ENCODE assay signal across 7 cellular contexts in the genomic region with DNA sequence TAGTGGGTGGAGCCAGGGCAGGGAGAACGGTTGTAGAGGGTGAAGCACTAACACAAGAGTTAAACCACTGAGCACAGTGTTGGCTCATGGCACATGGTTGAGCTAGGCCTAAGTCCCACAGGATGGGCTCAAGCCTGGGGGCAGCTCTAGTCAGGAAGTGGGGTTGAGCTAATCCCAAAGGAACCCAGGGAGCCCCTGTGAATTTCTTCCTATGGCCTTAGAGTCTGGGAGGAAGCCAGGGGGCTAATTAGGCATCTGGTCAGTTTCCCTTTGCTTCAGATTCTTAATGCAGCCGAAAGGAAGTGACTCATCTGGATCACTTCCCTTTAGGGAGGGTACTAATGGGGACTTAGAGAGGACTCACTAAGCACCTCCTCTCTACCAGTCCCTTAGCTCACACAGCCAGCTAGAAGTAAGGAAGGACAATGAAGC. TPM values are rescaled to one million over a fixed set of nuclear protein-coding genes. Genes with fewer than 3 reads are reported as not detected.
DNase-seq lines count a peak whose midpoint lies in the region; ATAC-seq, FAIRE-seq and TF ChIP-seq lines count a peak whose summit lies in the region.

No MANE protein-coding gene starts in this region.

- ATAC-seq in GM21619 (IDR thresholded peaks at IDR 0.05; ENCODE audit: unreplicated experiment) = peak; percentile 90
- ATAC-seq in aorta (ENCODE audit: low FRiP score) = peak; percentile 89
- ATAC-seq in CD8-positive, alpha-beta T cell = no peak

- TF ChIP-seq POLR2A in adrenal gland (IDR thresholded peaks at IDR 0.05) = peak in 1 of 2 donors; percentile 16

- 0 to 37% (median 30%) methylated on average over 1 to 2 of the region's 2 CpGs for WGBS in adrenal gland, 4 donors
- WGBS in aorta, 2 donors = 0 to 9% methylated on average over 2 of the region's 2 CpGs

- H3K4me3 Mint-ChIP-seq in CD8-positive, alpha-beta T cell = no peak overlapping the region

- H3K4me1 Mint-ChIP-seq in CD8-positive, alpha-beta T cell (ENCODE audit: low read depth) = peaks cover 17% of the 10 kb centered on the region

- H3K27me3 ChIP-seq in adrenal gland (no peaks in the 10 kb centered on the region), aorta (ENCODE audit: control insufficient read depth in 1 of 2, insufficient read depth in 2 of 2, low read length in 1 of 2) (no peaks in the 10 kb centered on the region)
- H3K27me3 ChIP-seq in CD8-positive, alpha-beta T cell (ENCODE audit: insufficient read depth, low read length) = no peaks in the 10 kb centered on the region

- H3K4me1 ChIP-seq in adrenal gland (replicated peaks in 1 of 2) (peaks cover 8 to 21% of the 10 kb centered on the region in 2 donors), kidney (ENCODE audit: control insufficient read depth in 1 of 2, insufficient read depth in 1 of 2, low read depth in 1 of 2, low read length in 2 of 2) (peaks cover 0 to 7% of the 10 kb centered on the region in 2 donors), aorta (ENCODE audit: control insufficient read depth in 1 of 2, insufficient read depth in 2 of 2, low read length in 2 of 2) (no peaks in the 10 kb centered on the region)
- H3K4me1 ChIP-seq in CD8-positive, alpha-beta T cell (ENCODE audit: insufficient read depth, low read length) = peaks cover 6% of the 10 kb centered on the region

- H3K27ac ChIP-seq in adrenal gland (peak overlapping the region in 3 of 5 donors; percentile 22 to 82 (median 68)), kidney (ENCODE audit: low read depth in 2 of 2, low read length in 2 of 2) (peak overlapping the region; percentile 13 to 50), aorta (ENCODE audit: low read depth in 1 of 2, low read length in 2 of 2) (no peak overlapping the region)
- H3K27ac ChIP-seq in CD8-positive, alpha-beta T cell (ENCODE audit: low read depth, low read length) = no peak overlapping the region

- no peaks in the 10 kb centered on the region for H3K27me3 Mint-ChIP-seq in CD8-positive, alpha-beta T cell (ENCODE audit: low read depth)

- H3K4me3 ChIP-seq in adrenal gland = no peak overlapping the region
- no peak overlapping the region for H3K4me3 ChIP-seq in kidney (ENCODE audit: low read length in 2 of 2)
- H3K4me3 ChIP-seq in aorta (ENCODE audit: low read length in 2 of 2) = no peak overlapping the region
- no peak overlapping the region for H3K4me3 ChIP-seq in CD8-positive, alpha-beta T cell (ENCODE audit: low read depth, low read length)

- FAIRE-seq in kidney (lab: Jason Lieb, UNC) = no peak

- intact Hi-C loops in adrenal gland (cut with DNase I) (loop anchor here (2.0 kb wide), 1 partner anchor 89 kb away; no protein-coding TSS in a partner anchor), kidney (cut with DNase I) (loop anchor here (5.0 kb wide), 1 partner anchor 93 kb away; no protein-coding TSS in a partner anchor), aorta (cut with DNase I) (loop anchor here (2.0 to 5.0 kb wide), 3 partner anchors 35 to 108 kb away; a partner anchor contains a TSS)
- intact Hi-C loops in CD8-positive, alpha-beta T cell (cut with DNase I, micrococcal nuclease) = loop anchor here (1.0 to 5.0 kb wide), 5 partner anchors 38 to 729 kb away; a partner anchor contains a TSS

- H3K9me3 Mint-ChIP-seq in CD8-positive, alpha-beta T cell = no peaks in the 10 kb centered on the region

- no peaks in the 10 kb centered on the region for H3K36me3 Mint-ChIP-seq in CD8-positive, alpha-beta T cell

- H3K36me3 ChIP-seq in adrenal gland (replicated peaks in 1 of 2) (no peaks in the 10 kb centered on the region), kidney (ENCODE audit: control insufficient read depth in 1 of 2, insufficient read depth in 2 of 2, low read length in 2 of 2) (no peaks in the 10 kb centered on the region), aorta (ENCODE audit: control insufficient read depth in 1 of 2, insufficient read depth in 2 of 2, low read length in 1 of 2) (no peaks in the 10 kb centered on the region)
- H3K36me3 ChIP-seq in CD8-positive, alpha-beta T cell (ENCODE audit: insufficient read depth, low read length) = no peaks in the 10 kb centered on the region

- TF ChIP-seq CTCF in GM13976 (IDR thresholded peaks at IDR 0.05; ENCODE audit: borderline replicate concordance, control extremely low read depth, extremely low read depth, insufficient read depth, missing control alignments) (no peak), adrenal gland (IDR thresholded peaks at IDR 0.05) (no peak), kidney (IDR thresholded peaks at IDR 0.05; ENCODE audit: borderline replicate concordance, extremely low read depth, insufficient read depth) (no peak)
- no peak for TF ChIP-seq CTCF in CD8-positive, alpha-beta T cell (IDR thresholded peaks at IDR 0.05)

- POLR2A ChIA-PET in CD8-positive, alpha-beta T cell (lab: Charles Lee) = interaction anchor here (1.3 to 1.9 kb wide), 2 partner anchors 88 to 91 kb away, joined by 4 to 7 read pairs; a partner anchor contains a TSS

- H3K27ac Mint-ChIP-seq in CD8-positive, alpha-beta T cell = no peak overlapping the region

- in situ Hi-C loops in GM13976 (cut with MboI; ENCODE audit: low sequenced_read_pairs, unreplicated experiment) = no loop called here

- DNase-seq in GM13976 (ENCODE audit: low spot score) = peak; percentile 82
- DNase-seq in HT1080 (ENCODE audit: low read depth) = peak; percentile 99
- DNase-seq in adrenal gland = peak; percentile 26 to 69 (median 41)
- DNase-seq in kidney = no peak
- DNase-seq in aorta = peak in 1 of 2 donors; percentile 62
- DNase-seq in CD8-positive, alpha-beta T cell = no peak

- CTCF ChIA-PET in CD8-positive, alpha-beta T cell (lab: Charles Lee) = interaction anchor here (1.0 to 13.6 kb wide), 17 partner anchors 9 to 758 kb away, joined by 3 to 531 read pairs (median 30); a partner anchor contains a TSS

- peak overlapping the region in 1 of 2 donors; percentile 31 for H3K9ac ChIP-seq in kidney (ENCODE audit: low read length in 2 of 2)

- H3K9me3 ChIP-seq in adrenal gland (replicated peaks in 1 of 3) (no peaks in the 10 kb centered on the region), kidney (ENCODE audit: control insufficient read depth in 1 of 2, low read length in 2 of 2) (no peaks in the 10 kb centered on the region), aorta (ENCODE audit: control insufficient read depth, low read length) (no peaks in the 10 kb centered on the region)
- no peaks in the 10 kb centered on the region for H3K9me3 ChIP-seq in CD8-positive, alpha-beta T cell (ENCODE audit: low read length)

RNA-seq across cellular contexts. Expression of a gene that starts 10.1 kb away (rescaled TPM):
- total RNA-seq in HT1080 (2014; rRNA removed; shearing (Covaris generic)) = 3.9 and 4.2 TPM in 2 replicates
- 1.4 and 1.6 TPM in 2 replicates for polyA plus RNA-seq in HT1080 (2015; cell fraction: cytosol; rRNA removed)
- 2.0 and 4.4 TPM in 2 replicates for polyA plus RNA-seq in HT1080 (2015; cell fraction: nucleus; rRNA removed)
- total RNA-seq in adrenal gland (under 1 TPM in 2 of 8 donors, not detected in 6; 0.14 to 0.81 TPM), kidney (1.0 TPM), aorta (1 to 10 TPM; 2.5 to 2.7 TPM)
- polyA plus RNA-seq in adrenal gland (under 1 TPM; 0.30 to 0.42 (median 0.40) TPM), kidney (ENCODE audit: insufficient read depth, low read depth, low replicate concordance) (14.2 TPM), aorta (1 to 10 TPM in 1 of 2 donors, not detected in 1; 2.7 TPM)
- 1 to 10 TPM; 4.9 to 7.1 TPM for total RNA-seq in CD8-positive, alpha-beta T cell

RNA-seq across cellular contexts. Expression of a gene that starts 27.4 kb away (rescaled TPM):
- 0.03 and 0.07 TPM in 2 replicates for total RNA-seq in HT1080 (2014; rRNA removed; shearing (Covaris generic))
- 0.08 TPM in 1 of 2 replicates, not detected in the other for polyA plus RNA-seq in HT1080 (2015; cell fraction: cytosol; rRNA removed)
- 0.36 and 0.65 TPM in 2 replicates for polyA plus RNA-seq in HT1080 (2015; cell fraction: nucleus; rRNA removed)
- under 1 TPM in 1 of 8 donors, not detected in 7; 0.14 TPM for total RNA-seq in adrenal gland
- under 1 TPM in 2 of 3 donors, not detected in 1; 0.20 to 0.80 TPM for polyA plus RNA-seq in adrenal gland
- not detected for total RNA-seq in kidney
- polyA plus RNA-seq in kidney (ENCODE audit: insufficient read depth, low read depth, low replicate concordance) = 8.1 TPM
- total RNA-seq in aorta = under 1 TPM in 1 of 2 donors, not detected in 1; 0.21 TPM
- polyA plus RNA-seq in aorta = under 1 TPM in 1 of 2 donors, not detected in 1; 0.56 TPM
- total RNA-seq in CD8-positive, alpha-beta T cell = not detected

RNA-seq across cellular contexts. Expression of a gene that starts 35.5 kb away (rescaled TPM):
- total RNA-seq in HT1080 (2014; rRNA removed; shearing (Covaris generic)) = 655 and 859 TPM in 2 replicates
- polyA plus RNA-seq in HT1080 (2015; cell fraction: cytosol; rRNA removed) = 1,108 and 1,217 TPM in 2 replicates
- 911 and 1,012 TPM in 2 replicates for polyA plus RNA-seq in HT1080 (2015; cell fraction: nucleus; rRNA removed)
- total RNA-seq in adrenal gland (100 to 1,000 TPM in 7 of 8 donors, 10 to 100 TPM in 1; 87.1 to 185 (median 143) TPM), kidney (358 TPM), aorta (100 to 1,000 TPM; 316 to 350 TPM)
- polyA plus RNA-seq in adrenal gland (100 to 1,000 TPM; 124 to 215 (median 192) TPM), kidney (ENCODE audit: insufficient read depth, low read depth, low replicate concordance) (223 TPM), aorta (100 to 1,000 TPM; 349 to 383 TPM)
- total RNA-seq in CD8-positive, alpha-beta T cell = 100 to 1,000 TPM; 235 to 238 TPM

RNA-seq across cellular contexts. Expression of a gene that starts 55.6 kb away (rescaled TPM):
- 0.80 and 1.2 TPM in 2 replicates for total RNA-seq in HT1080 (2014; rRNA removed; shearing (Covaris generic))
- polyA plus RNA-seq in HT1080 (2015; cell fraction: cytosol; rRNA removed) = 0.50 and 0.57 TPM in 2 replicates
- polyA plus RNA-seq in HT1080 (2015; cell fraction: nucleus; rRNA removed) = 2.2 and 2.7 TPM in 2 replicates
- total RNA-seq in adrenal gland = under 1 TPM in 3 of 8 donors, not detected in 5; 0.14 to 0.32 (median 0.23) TPM
- polyA plus RNA-seq in adrenal gland = under 1 TPM in 2 of 3 donors, not detected in 1; 0.10 to 0.16 TPM
- 0.88 TPM for total RNA-seq in kidney
- polyA plus RNA-seq in kidney (ENCODE audit: insufficient read depth, low read depth, low replicate concordance) = 1.3 TPM
- under 1 TPM in 1 of 2 donors, not detected in 1; 0.30 TPM for total RNA-seq in aorta
- polyA plus RNA-seq in aorta = 1 to 10 TPM in 1 of 2 donors, under 1 TPM in 1; 0.05 to 1.0 TPM
- total RNA-seq in CD8-positive, alpha-beta T cell = not detected

Comparison
In these comparisons a context has a peak if more than half of its experiments do, and no peak if none do; other contexts are left out.
1. DNase-seq: peak in GM13976 (single experiment), HT1080 (single experiment) and adrenal gland (7 of 7); none in kidney (single experiment) and CD8-positive, alpha-beta T cell (0 of 7).
2. H3K27ac ChIP-seq: peak in adrenal gland (3 of 5) and kidney (2 of 2); none in aorta (0 of 2) and CD8-positive, alpha-beta T cell (single experiment).